In the genomic region with DNA sequence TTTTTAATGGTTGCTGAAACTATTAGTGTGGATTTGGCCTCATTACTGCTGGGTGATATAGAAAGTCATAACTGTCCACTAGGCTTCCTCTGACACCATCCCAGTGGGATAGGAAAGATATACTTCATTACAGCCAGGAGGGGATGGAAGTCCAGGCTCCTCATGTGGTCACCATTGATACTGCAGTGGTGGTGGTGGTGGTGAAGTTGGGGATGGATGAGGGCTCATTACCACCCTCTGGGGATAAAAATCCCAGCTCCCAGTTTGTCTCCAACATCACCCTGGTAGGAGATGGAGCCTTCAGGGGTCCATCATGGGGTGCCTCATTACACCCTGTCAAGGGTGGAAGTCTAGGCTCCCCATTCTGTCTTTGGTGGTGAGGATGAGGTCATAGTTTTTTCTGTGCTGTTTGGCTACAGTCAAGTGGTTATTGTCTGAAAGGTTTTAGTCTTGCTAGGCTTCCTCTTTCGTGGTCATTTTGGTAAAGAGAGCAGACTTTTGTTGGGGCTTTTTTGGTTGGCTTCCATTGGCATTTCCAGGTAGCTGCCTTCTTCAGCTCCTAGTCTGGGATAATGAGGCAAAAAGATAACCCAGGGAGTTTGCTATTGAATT, we compare ENCODE assay signal across 2 cellular contexts.
TF ChIP-seq lines count a peak whose summit lies in the region.

No MANE protein-coding gene starts in this region.

TF ChIP-seq in HepG2, 621 proteins besides CTCF, POLR2A, EP300 and RAD21:
- TF ChIP-seq ATF7 (IDR thresholded peaks at IDR 0.05) (peak; percentile 49), ATF7 (CRISPR knock-in tag; IDR thresholded peaks at IDR 0.05) (no peak), FOXA1 (IDR thresholded peaks at IDR 0.05) (no peak), FOXA1 (CRISPR knock-in tag; IDR thresholded peaks at IDR 0.05) (no peak)

TF ChIP-seq in SK-N-SH treated with all-trans-retinoic acid at 6 μM for 48 hours, 23 proteins besides CTCF, POLR2A, EP300 and RAD21:
- TF ChIP-seq ARNTL (CRISPR knock-in tag; IDR thresholded peaks at IDR 0.05; ENCODE audit: borderline replicate concordance, low read depth) = no peak
- no peak for TF ChIP-seq TSHZ2 (CRISPR knock-in tag; IDR thresholded peaks at IDR 0.05)
- TF ChIP-seq PPARA (CRISPR knock-in tag; IDR thresholded peaks at IDR 0.05; ENCODE audit: borderline replicate concordance) = no peak
- TF ChIP-seq OSR1 (CRISPR knock-in tag; IDR thresholded peaks at IDR 0.05) = no peak
- no peak for TF ChIP-seq TCF4 (CRISPR knock-in tag; IDR thresholded peaks at IDR 0.05; ENCODE audit: borderline replicate concordance)
- TF ChIP-seq ISL1 (CRISPR knock-in tag; IDR thresholded peaks at IDR 0.05) = no peak
- TF ChIP-seq ZNF8 (CRISPR knock-in tag; IDR thresholded peaks at IDR 0.05) = no peak
- no peak for TF ChIP-seq ZNF70 (CRISPR knock-in tag; IDR thresholded peaks at IDR 0.05)
- TF ChIP-seq BACH2 (CRISPR knock-in tag; IDR thresholded peaks at IDR 0.05; ENCODE audit: borderline replicate concordance) = no peak
- TF ChIP-seq, protein P1, sequence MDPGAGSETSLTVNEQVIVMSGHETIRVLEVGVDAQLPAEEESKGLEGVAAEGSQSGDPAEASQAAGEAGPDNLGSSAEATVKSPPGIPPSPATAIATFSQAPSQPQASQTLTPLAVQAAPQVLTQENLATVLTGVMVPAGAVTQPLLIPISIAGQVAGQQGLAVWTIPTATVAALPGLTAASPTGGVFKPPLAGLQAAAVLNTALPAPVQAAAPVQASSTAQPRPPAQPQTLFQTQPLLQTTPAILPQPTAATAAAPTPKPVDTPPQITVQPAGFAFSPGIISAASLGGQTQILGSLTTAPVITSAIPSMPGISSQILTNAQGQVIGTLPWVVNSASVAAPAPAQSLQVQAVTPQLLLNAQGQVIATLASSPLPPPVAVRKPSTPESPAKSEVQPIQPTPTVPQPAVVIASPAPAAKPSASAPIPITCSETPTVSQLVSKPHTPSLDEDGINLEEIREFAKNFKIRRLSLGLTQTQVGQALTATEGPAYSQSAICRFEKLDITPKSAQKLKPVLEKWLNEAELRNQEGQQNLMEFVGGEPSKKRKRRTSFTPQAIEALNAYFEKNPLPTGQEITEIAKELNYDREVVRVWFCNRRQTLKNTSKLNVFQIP (CRISPR knock-in tag; IDR thresholded peaks at IDR 0.05; ENCODE audit: borderline replicate concordance, low read depth) = no peak
- no peak for TF ChIP-seq ZNF565 (CRISPR knock-in tag; conservative IDR thresholded peaks at IDR 0.05; ENCODE audit: low read depth)
- TF ChIP-seq ZFP30 (CRISPR knock-in tag; IDR thresholded peaks at IDR 0.05) = no peak
- TF ChIP-seq, protein P2, sequence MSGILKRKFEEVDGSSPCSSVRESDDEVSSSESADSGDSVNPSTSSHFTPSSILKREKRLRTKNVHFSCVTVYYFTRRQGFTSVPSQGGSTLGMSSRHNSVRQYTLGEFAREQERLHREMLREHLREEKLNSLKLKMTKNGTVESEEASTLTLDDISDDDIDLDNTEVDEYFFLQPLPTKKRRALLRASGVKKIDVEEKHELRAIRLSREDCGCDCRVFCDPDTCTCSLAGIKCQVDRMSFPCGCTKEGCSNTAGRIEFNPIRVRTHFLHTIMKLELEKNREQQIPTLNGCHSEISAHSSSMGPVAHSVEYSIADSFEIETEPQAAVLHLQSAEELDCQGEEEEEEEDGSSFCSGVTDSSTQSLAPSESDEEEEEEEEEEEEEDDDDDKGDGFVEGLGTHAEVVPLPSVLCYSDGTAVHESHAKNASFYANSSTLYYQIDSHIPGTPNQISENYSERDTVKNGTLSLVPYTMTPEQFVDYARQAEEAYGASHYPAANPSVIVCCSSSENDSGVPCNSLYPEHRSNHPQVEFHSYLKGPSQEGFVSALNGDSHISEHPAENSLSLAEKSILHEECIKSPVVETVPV (CRISPR knock-in tag; IDR thresholded peaks at IDR 0.05) = no peak
